In the genomic region with DNA sequence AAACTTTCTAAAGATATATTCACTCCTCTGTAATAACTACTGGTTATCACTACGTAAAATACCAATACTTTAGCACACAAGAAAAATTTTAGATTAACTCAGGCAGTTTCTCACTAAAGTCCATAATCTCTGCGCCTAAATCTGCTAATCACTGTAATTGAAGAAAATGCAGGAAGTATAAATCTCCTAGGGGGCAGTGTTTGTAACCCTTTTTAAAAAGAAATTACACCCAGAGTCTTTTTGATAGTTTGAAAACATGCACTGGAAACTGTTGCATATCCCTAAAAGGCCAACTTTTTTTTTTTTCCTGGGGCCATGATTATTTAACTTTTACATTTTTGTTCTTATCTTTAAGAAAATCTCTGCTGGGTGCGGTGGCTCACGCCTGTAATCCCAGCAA, we compare ENCODE assay signal across 1 cellular context.
TF ChIP-seq lines count a peak whose summit lies in the region.

No MANE protein-coding gene starts in this region.

TF ChIP-seq in HepG2, 621 proteins besides CTCF, POLR2A, EP300 and RAD21 (continued from another document):
- TF ChIP-seq, protein P1, sequence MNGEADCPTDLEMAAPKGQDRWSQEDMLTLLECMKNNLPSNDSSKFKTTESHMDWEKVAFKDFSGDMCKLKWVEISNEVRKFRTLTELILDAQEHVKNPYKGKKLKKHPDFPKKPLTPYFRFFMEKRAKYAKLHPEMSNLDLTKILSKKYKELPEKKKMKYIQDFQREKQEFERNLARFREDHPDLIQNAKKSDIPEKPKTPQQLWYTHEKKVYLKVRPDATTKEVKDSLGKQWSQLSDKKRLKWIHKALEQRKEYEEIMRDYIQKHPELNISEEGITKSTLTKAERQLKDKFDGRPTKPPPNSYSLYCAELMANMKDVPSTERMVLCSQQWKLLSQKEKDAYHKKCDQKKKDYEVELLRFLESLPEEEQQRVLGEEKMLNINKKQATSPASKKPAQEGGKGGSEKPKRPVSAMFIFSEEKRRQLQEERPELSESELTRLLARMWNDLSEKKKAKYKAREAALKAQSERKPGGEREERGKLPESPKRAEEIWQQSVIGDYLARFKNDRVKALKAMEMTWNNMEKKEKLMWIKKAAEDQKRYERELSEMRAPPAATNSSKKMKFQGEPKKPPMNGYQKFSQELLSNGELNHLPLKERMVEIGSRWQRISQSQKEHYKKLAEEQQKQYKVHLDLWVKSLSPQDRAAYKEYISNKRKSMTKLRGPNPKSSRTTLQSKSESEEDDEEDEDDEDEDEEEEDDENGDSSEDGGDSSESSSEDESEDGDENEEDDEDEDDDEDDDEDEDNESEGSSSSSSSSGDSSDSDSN (CRISPR knock-in tag; IDR thresholded peaks at IDR 0.05), result no peak
- TF ChIP-seq RELA (CRISPR knock-in tag; IDR thresholded peaks at IDR 0.05) (no peak), ZNF530 (CRISPR knock-in tag; IDR thresholded peaks at IDR 0.05; ENCODE audit: low read depth) (no peak), NPAS2 (CRISPR knock-in tag; IDR thresholded peaks at IDR 0.05; ENCODE audit: borderline replicate concordance) (no peak)
- TF ChIP-seq, protein P2, sequence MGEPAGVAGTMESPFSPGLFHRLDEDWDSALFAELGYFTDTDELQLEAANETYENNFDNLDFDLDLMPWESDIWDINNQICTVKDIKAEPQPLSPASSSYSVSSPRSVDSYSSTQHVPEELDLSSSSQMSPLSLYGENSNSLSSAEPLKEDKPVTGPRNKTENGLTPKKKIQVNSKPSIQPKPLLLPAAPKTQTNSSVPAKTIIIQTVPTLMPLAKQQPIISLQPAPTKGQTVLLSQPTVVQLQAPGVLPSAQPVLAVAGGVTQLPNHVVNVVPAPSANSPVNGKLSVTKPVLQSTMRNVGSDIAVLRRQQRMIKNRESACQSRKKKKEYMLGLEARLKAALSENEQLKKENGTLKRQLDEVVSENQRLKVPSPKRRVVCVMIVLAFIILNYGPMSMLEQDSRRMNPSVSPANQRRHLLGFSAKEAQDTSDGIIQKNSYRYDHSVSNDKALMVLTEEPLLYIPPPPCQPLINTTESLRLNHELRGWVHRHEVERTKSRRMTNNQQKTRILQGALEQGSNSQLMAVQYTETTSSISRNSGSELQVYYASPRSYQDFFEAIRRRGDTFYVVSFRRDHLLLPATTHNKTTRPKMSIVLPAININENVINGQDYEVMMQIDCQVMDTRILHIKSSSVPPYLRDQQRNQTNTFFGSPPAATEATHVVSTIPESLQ (CRISPR knock-in tag; conservative IDR thresholded peaks at IDR 0.05), result no peak
